Comparison of ENCODE assay signal across 11 cellular contexts in the genomic region with DNA sequence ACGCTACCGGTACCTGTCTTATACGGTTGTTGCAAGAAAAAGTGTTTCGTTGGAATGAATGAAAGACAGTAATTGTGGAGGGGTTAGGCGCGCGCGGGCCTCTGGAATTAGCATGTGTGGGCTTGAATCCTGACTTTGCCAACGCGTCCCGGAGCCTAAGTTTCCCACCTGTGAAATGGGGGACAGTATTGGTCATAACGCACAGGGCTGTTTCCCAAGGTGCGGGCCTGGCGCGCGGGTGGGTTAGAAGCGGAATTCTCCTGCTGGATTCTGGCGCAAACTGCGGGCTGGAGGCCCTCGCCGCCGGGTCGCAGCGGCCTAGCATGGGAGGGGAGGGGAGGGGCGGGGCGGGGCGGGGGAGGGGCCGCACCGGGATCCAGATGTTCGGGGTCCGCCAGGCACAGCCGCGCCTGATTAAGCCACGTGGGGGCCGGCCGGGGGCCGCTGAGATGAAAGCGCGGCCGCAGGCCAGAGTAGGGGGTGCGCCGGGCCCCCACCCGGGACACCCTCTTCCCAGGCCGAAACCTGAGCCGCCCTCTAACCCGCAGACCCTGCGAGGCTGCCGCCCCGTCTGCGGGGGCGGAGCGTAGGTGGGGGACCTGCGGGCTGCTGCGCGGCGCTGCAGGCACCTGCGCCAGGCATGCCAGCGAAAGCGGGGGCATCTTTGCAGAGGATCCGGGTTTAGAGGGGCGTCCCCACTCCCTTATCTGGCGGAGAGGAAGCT. TPM values are rescaled to one million over a fixed set of nuclear protein-coding genes. Genes with fewer than 3 reads are reported as not detected.
DNase-seq lines count a peak whose midpoint lies in the region; ATAC-seq, FAIRE-seq and TF ChIP-seq lines count a peak whose summit lies in the region.
"Had no signal": no experiment of that assay in that cellular context is flagged by ENCODE, and none has a peak within 500 bp of the region (broad histone marks: within the 10 kb centered on the region; RNA-seq: fewer than 3 reads in every experiment).

No MANE protein-coding gene starts in this region.

- H3K4me1 Mint-ChIP-seq in T-helper 2 cell treated with Interferon-gamma antibody and Interleukin-4, amounts not matched to agents 5 μg/mL and 100 μg/mL, for 36 hours (ENCODE audit: low read depth): peaks cover 5% of the 10 kb centered on the region

- peak overlapping the region; percentile 69 for H3K4me3 ChIP-seq in HUES6 (ENCODE audit: low read depth, low read length)
- H3K4me3 ChIP-seq in parathyroid adenoma (ENCODE audit: low read depth, low read length): no peak overlapping the region
- H3K4me3 ChIP-seq in uterus: no peak overlapping the region

- H3K4me1 ChIP-seq in HUES6 (ENCODE audit: control insufficient read depth, insufficient read depth, low read length) (peaks cover 53% of the 10 kb centered on the region), parathyroid adenoma (peaks cover 19% of the 10 kb centered on the region), uterus (peaks cover 0 to 24% of the 10 kb centered on the region in 2 donors)

- H3K79me2 ChIP-seq in parathyroid adenoma: no peaks in the 10 kb centered on the region

- no peaks in the 10 kb centered on the region for H3K9me3 Mint-ChIP-seq in T-helper 2 cell treated with Interferon-gamma antibody and Interleukin-4, amounts not matched to agents 5 μg/mL and 100 μg/mL, for 36 hours

- FAIRE-seq in GM12892 (lab: Jason Lieb, UNC): no peak
- FAIRE-seq: GM18507 had no signal

- H3K9me3 ChIP-seq in HUES6 (ENCODE audit: control insufficient read depth, insufficient read depth, low read depth, low read length) (no peaks in the 10 kb centered on the region), parathyroid adenoma (ENCODE audit: control insufficient read depth, low read length) (no peaks in the 10 kb centered on the region), uterus (no peaks in the 10 kb centered on the region)
- H3K9me3 ChIP-seq: vagina had no signal

- H3K27me3 Mint-ChIP-seq in T-helper 2 cell treated with Interferon-gamma antibody and Interleukin-4, amounts not matched to agents 5 μg/mL and 100 μg/mL, for 36 hours (ENCODE audit: low read depth): peaks cover 84% of the 10 kb centered on the region

- TF ChIP-seq CTCF in parathyroid adenoma (IDR thresholded peaks at IDR 0.05) (no peak), uterus (IDR thresholded peaks at IDR 0.05) (no peak)

- no peak overlapping the region for H3K27ac Mint-ChIP-seq in T-helper 2 cell treated with Interferon-gamma antibody and Interleukin-4, amounts not matched to agents 5 μg/mL and 100 μg/mL, for 36 hours

- H3K27ac ChIP-seq in HUES6 (ENCODE audit: low read depth, low read length) (no peak overlapping the region), parathyroid adenoma (no peak overlapping the region), uterus (no peak overlapping the region)
- H3K27ac ChIP-seq: vagina had no signal

- H3K36me3 ChIP-seq in HUES6 (ENCODE audit: control insufficient read depth, insufficient read depth, low read length): no peaks in the 10 kb centered on the region
- no peaks in the 10 kb centered on the region for H3K36me3 ChIP-seq in parathyroid adenoma (ENCODE audit: control insufficient read depth, insufficient read depth, low read length)
- H3K36me3 ChIP-seq in uterus: no peaks in the 10 kb centered on the region
- H3K36me3 ChIP-seq: vagina had no signal

- no peak overlapping the region for H3K9ac ChIP-seq in HUES6 (ENCODE audit: low read length)
- no peak overlapping the region for H3K9ac ChIP-seq in parathyroid adenoma

- peak overlapping the region; percentile 51 for H3K4me2 ChIP-seq in parathyroid adenoma (ENCODE audit: low read length)

- no peaks in the 10 kb centered on the region for H3K36me3 Mint-ChIP-seq in T-helper 2 cell treated with Interferon-gamma antibody and Interleukin-4, amounts not matched to agents 5 μg/mL and 100 μg/mL, for 36 hours (ENCODE audit: low read depth)

- intact Hi-C loops in uterus (cut with DNase I; ENCODE audit: low total_unique reads): no loop called here

- peak overlapping the region; percentile 10 for H2AFZ ChIP-seq in parathyroid adenoma

- H3K27me3 ChIP-seq in HUES6 (ENCODE audit: control insufficient read depth, insufficient read depth, low read length): peaks cover 96% of the 10 kb centered on the region
- peaks cover 14% of the 10 kb centered on the region for H3K27me3 ChIP-seq in parathyroid adenoma (ENCODE audit: control insufficient read depth, insufficient read depth, low read length)
- H3K27me3 ChIP-seq in uterus: peaks cover 29 to 52% of the 10 kb centered on the region in 2 donors

- peak overlapping the region; percentile 15 for H3K4me3 Mint-ChIP-seq in T-helper 2 cell treated with Interferon-gamma antibody and Interleukin-4, amounts not matched to agents 5 μg/mL and 100 μg/mL, for 36 hours

- TF ChIP-seq POLR2A in uterus (IDR thresholded peaks at IDR 0.05) (no peak), GM12892 (IDR thresholded peaks at IDR 0.05; ENCODE audit: low read depth, low read length) (no peak)

- DNase-seq in T-helper 2 cell treated with Interferon-gamma antibody and Interleukin-4, amounts not matched to agents 5 μg/mL and 100 μg/mL, for 36 hours (ENCODE audit: low spot score): no peak
- DNase-seq in T-helper 2 cell: no peak
- DNase-seq in ecto neural progenitor cell (ENCODE audit: low spot score): peak; percentile 75
- DNase-seq in uterus: no peak
- DNase-seq in GM12892 (ENCODE audit: insufficient read length): no peak
- DNase-seq: KG1 had no signal

- ATAC-seq in GM19324 (IDR thresholded peaks at IDR 0.05; ENCODE audit: low FRiP score, unreplicated experiment): no peak

RNA-seq across cellular contexts. Expression of a gene that starts 1.2 kb away (rescaled TPM):
- 1 to 10 TPM in 1 of 4 donors, under 1 TPM in 1, not detected in 2; 0.26 to 7.5 TPM for total RNA-seq in uterus
- not detected for polyA plus RNA-seq in GM12892 (2012; ENCODE audit: missing spikeins)

RNA-seq across cellular contexts. Expression of a gene that starts 4.9 kb away (rescaled TPM):
- under 1 TPM in 3 of 4 donors, not detected in 1; 0.26 to 0.69 (median 0.67) TPM for total RNA-seq in uterus
- 5.7 TPM for polyA plus RNA-seq in GM12892 (2012; ENCODE audit: missing spikeins)

RNA-seq across cellular contexts. Expression of a gene that starts 22.9 kb away (rescaled TPM):
- total RNA-seq in uterus: 100 to 1,000 TPM in 1 of 4 donors, 10 to 100 TPM in 3; 29.7 to 295 (median 74.2) TPM
- 8.4 TPM for polyA plus RNA-seq in GM12892 (2012; ENCODE audit: missing spikeins)

RNA-seq across cellular contexts. Expression of a gene that starts 25.3 kb away (rescaled TPM):
- total RNA-seq in uterus: 10 to 100 TPM in 1 of 4 donors, 1 to 10 TPM in 3; 3.8 to 22.2 (median 6.9) TPM
- polyA plus RNA-seq in GM12892 (2012; ENCODE audit: missing spikeins): 1.5 TPM

RNA-seq across cellular contexts. Expression of a gene that starts 39.8 kb away (rescaled TPM):
- 1,000 to 10,000 TPM in 2 of 4 donors, 100 to 1,000 TPM in 2; 295 to 1,369 (median 721) TPM for total RNA-seq in uterus
- 2,400 TPM for polyA plus RNA-seq in GM12892 (2012; ENCODE audit: missing spikeins)
